Comparison of ENCODE assay signal across 1 cellular context in genomic region chr2:111698743-111699554, GRCh38.
A peak's percentile ranks its signal among the peaks of the same experiment; 100 is the strongest.
TF ChIP-seq lines count a peak whose summit lies in the region.

No MANE protein-coding gene starts in this region.

TF ChIP-seq in endothelial cell of umbilical vein, 7 proteins besides CTCF, POLR2A, EP300 and RAD21:
- TF ChIP-seq POLR2AphosphoS5 (IDR thresholded peaks at IDR 0.05; ENCODE audit: insufficient read depth, low read depth, low read length) (peak; percentile 90), EZH2 (IDR thresholded peaks at IDR 0.05; ENCODE audit: borderline replicate concordance, low read depth, low read length, severe bottlenecking) (no peak), MAX (IDR thresholded peaks at IDR 0.05; ENCODE audit: insufficient read depth, insufficient read length) (peak; percentile 74), GATA2 (IDR thresholded peaks at IDR 0.05; ENCODE audit: insufficient read depth, insufficient read length, low read depth, low read length) (peak; percentile 23), FOS (IDR thresholded peaks at IDR 0.05; ENCODE audit: borderline replicate concordance, insufficient read depth, low read length) (peak; percentile 98), JUN (IDR thresholded peaks at IDR 0.05; ENCODE audit: borderline replicate concordance, insufficient read depth, insufficient read length, low read depth) (peak; percentile 97), MYC (IDR thresholded peaks at IDR 0.05; ENCODE audit: low read depth, low read length) (peak; percentile 18)
